ENCODE assay signal across 8 cellular contexts in the genomic region with DNA sequence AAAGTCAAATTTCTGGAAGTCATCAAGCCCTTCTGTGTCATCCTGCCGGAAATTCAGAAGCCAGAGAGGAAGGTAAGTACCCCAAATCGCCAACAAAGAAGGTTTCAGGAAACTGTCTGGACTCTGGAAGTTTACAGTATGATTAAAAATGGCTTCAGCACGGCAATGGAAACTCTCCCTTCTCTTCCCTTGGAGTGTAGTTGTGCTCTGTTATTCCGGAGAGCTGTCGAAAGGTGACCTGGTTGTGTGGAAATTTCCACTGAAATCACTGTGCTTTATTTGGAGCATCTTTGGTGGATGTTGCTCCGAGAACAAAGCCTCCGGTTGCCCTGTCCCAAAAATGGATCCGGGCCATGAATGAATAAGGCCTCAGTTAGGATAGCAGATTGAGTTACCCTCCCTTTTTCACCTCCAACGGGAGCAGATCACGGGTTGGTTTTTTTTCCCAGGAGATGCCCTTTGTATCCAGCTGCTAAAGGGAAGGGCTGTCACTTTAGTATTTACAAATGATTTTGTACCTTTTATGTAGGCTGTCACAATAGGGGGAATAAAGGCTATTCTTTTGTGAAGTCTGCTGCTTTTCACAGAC. TPM values are rescaled to one million over a fixed set of nuclear protein-coding genes. Genes with fewer than 3 reads are reported as not detected.
DNase-seq lines count a peak whose midpoint lies in the region; ATAC-seq and TF ChIP-seq lines count a peak whose summit lies in the region.

No MANE protein-coding gene starts in this region.

- TF ChIP-seq CTCF in breast epithelium (IDR thresholded peaks at IDR 0.05) (no peak), lower lobe of right lung (IDR thresholded peaks at IDR 0.05) (no peak)

- peak overlapping the region; percentile 95 to 97 (median 97) for H3K27ac Mint-ChIP-seq in CD4-positive, CD25-positive, alpha-beta regulatory T cell

- H3K27me3 ChIP-seq in CD4-positive, CD25-positive, alpha-beta regulatory T cell (ENCODE audit: control insufficient read depth, insufficient read depth, low read length), result no peaks in the 10 kb centered on the region
- H3K27me3 ChIP-seq in breast epithelium, result no peaks in the 10 kb centered on the region
- no peaks in the 10 kb centered on the region for H3K27me3 ChIP-seq in lower lobe of right lung (ENCODE audit: low read depth)

- H3K27me3 Mint-ChIP-seq in CD4-positive, CD25-positive, alpha-beta regulatory T cell, result no peaks in the 10 kb centered on the region

- H3K36me3 ChIP-seq in CD4-positive, CD25-positive, alpha-beta regulatory T cell (ENCODE audit: control insufficient read depth, insufficient read depth, low read length), result peaks cover 33% of the 10 kb centered on the region
- H3K36me3 ChIP-seq in KOPT-K1 (ENCODE audit: insufficient read depth, low read length) (peaks cover 47% of the 10 kb centered on the region), breast epithelium (no peaks in the 10 kb centered on the region), lower lobe of right lung (peaks cover 38% of the 10 kb centered on the region), urinary bladder (ENCODE audit: insufficient read depth) (no peaks in the 10 kb centered on the region)

- peaks cover 38% of the 10 kb centered on the region for H3K4me1 ChIP-seq in CD4-positive, CD25-positive, alpha-beta regulatory T cell (ENCODE audit: control insufficient read depth, insufficient read depth, low read length, poor library complexity, severe bottlenecking)
- peaks cover 0 to 12% of the 10 kb centered on the region in 2 donors for H3K4me1 ChIP-seq in breast epithelium
- H3K4me1 ChIP-seq in lower lobe of right lung, result peaks cover 32% of the 10 kb centered on the region
- H3K4me1 ChIP-seq in urinary bladder (ENCODE audit: insufficient read depth), result peaks cover 2% of the 10 kb centered on the region

- H3K9me3 Mint-ChIP-seq in CD4-positive, CD25-positive, alpha-beta regulatory T cell, result no peaks in the 10 kb centered on the region

- peak overlapping the region; percentile 87 for H3K27ac ChIP-seq in CD4-positive, CD25-positive, alpha-beta regulatory T cell (ENCODE audit: insufficient read depth, low read length, poor library complexity, severe bottlenecking)
- H3K27ac ChIP-seq in KOPT-K1 (ENCODE audit: low read depth, low read length, poor library complexity, severe bottlenecking), result peak overlapping the region; percentile 83
- peak overlapping the region; percentile 92 to 96 for H3K27ac ChIP-seq in breast epithelium
- H3K27ac ChIP-seq in lower lobe of right lung, result peak overlapping the region; percentile 94
- peak overlapping the region; percentile 66 for H3K27ac ChIP-seq in urinary bladder (ENCODE audit: low read depth)

- no peaks in the 10 kb centered on the region for H3K9me3 ChIP-seq in CD4-positive, CD25-positive, alpha-beta regulatory T cell (ENCODE audit: control insufficient read depth in 2 of 2, low read length in 2 of 2)
- H3K9me3 ChIP-seq in KOPT-K1 (ENCODE audit: insufficient read depth, low read length, poor library complexity, severe bottlenecking) (no peaks in the 10 kb centered on the region), breast epithelium (no peaks in the 10 kb centered on the region), lower lobe of right lung (no peaks in the 10 kb centered on the region)

- peaks cover 25 to 50% (median 43%) of the 10 kb centered on the region in 4 donors for H3K4me1 Mint-ChIP-seq in CD4-positive, CD25-positive, alpha-beta regulatory T cell

- 2% methylated on average over 10 of the region's 10 CpGs for WGBS in urinary bladder

- peaks cover 26% of the 10 kb centered on the region for H3K36me3 Mint-ChIP-seq in CD4-positive, CD25-positive, alpha-beta regulatory T cell

- TF ChIP-seq POLR2A in breast epithelium (IDR thresholded peaks at IDR 0.05), result no peak

- peak overlapping the region; percentile 97 for H3K4me3 ChIP-seq in CD4-positive, CD25-positive, alpha-beta regulatory T cell (ENCODE audit: low read depth, low read length)
- H3K4me3 ChIP-seq in breast epithelium (peak overlapping the region; percentile 76 to 97 (median 96)), lower lobe of right lung (peak overlapping the region; percentile 95), urinary bladder (ENCODE audit: low read depth, low read length) (peak overlapping the region; percentile 93)

- intact Hi-C loops in breast epithelium (cut with DNase I; ENCODE audit: low total_unique reads), result no loop called here
- intact Hi-C loops in lower lobe of right lung (cut with DNase I), result no loop called here

- no peak for ATAC-seq in CD4-positive, CD25-positive, alpha-beta regulatory T cell (ENCODE audit: low read depth in 2 of 2)
- ATAC-seq in lower lobe of right lung, result no peak
- ATAC-seq in HG02759 (IDR thresholded peaks at IDR 0.05; ENCODE audit: unreplicated experiment), result no peak
- ATAC-seq in HG02798 (IDR thresholded peaks at IDR 0.05; ENCODE audit: poor library complexity, unreplicated experiment), result no peak

- peak overlapping the region; percentile 89 to 97 (median 96) for H3K4me3 Mint-ChIP-seq in CD4-positive, CD25-positive, alpha-beta regulatory T cell

- DNase-seq in CD4-positive, CD25-positive, alpha-beta regulatory T cell, result no peak
- DNase-seq in breast epithelium (ENCODE audit: low spot score in 2 of 2), result no peak
- DNase-seq in lower lobe of right lung, result no peak
- no peak for DNase-seq in NCI-H1930 (lab: John Stamatoyannopoulos, UW)

RNA-seq across cellular contexts. Expression of a gene that starts 0.7 kb away (rescaled TPM):
- total RNA-seq in CD4-positive, CD25-positive, alpha-beta regulatory T cell, result 127 TPM
- 100 to 1,000 TPM; 112 to 125 (median 125) TPM for polyA plus RNA-seq in CD4-positive, CD25-positive, alpha-beta regulatory T cell
- 100 to 1,000 TPM; 105 to 166 (median 142) TPM for total RNA-seq in breast epithelium
- total RNA-seq in lower lobe of right lung, result 152 TPM
- 124 TPM for total RNA-seq in urinary bladder
- 99.7 TPM for polyA plus RNA-seq in urinary bladder
